Comparison of ENCODE assay signal across 29 cellular contexts in genomic region chr1:110538921-110539320, GRCh38. TPM values are rescaled to one million over a fixed set of nuclear protein-coding genes. Genes with fewer than 3 reads are reported as not detected.
DNase-seq lines count a peak whose midpoint lies in the region; FAIRE-seq and TF ChIP-seq lines count a peak whose summit lies in the region.
"Had no signal": no experiment of that assay in that cellular context is flagged by ENCODE, and none has a peak within 500 bp of the region (broad histone marks: within the 10 kb centered on the region; RNA-seq: fewer than 3 reads in every experiment).

No MANE protein-coding gene starts in this region.

- FAIRE-seq in H54 (lab: Jason Lieb, UNC) (no peak), D721Med (lab: Jason Lieb, UNC) (no peak)
- FAIRE-seq: GM12878, RCC 7860 had no signal

- H3K27ac ChIP-seq in dorsolateral prefrontal cortex = peak overlapping the region in 7 of 59 donors; percentile 15 to 70 (median 23)
- H3K27ac ChIP-seq: BLaER1, cardiac muscle cell, gastroesophageal sphincter, KMS-11, left ventricle myocardium inferior, ovary, spleen, transverse colon had no signal

- peaks cover 0 to 3% (median 0%) of the 10 kb centered on the region in 45 donors for H3K27me3 ChIP-seq in dorsolateral prefrontal cortex
- H3K27me3 ChIP-seq: BLaER1, ovary, transverse colon had no signal

- no peak overlapping the region for H3K4me3 ChIP-seq in dorsolateral prefrontal cortex
- H3K4me3 ChIP-seq: BLaER1, cardiac muscle cell, gastroesophageal sphincter, GM12878, GM23338, left ventricle myocardium inferior, ovary, spleen, transverse colon had no signal

- intact Hi-C loops in dorsolateral prefrontal cortex (cut with DNase I) = loop anchor here in 1 of 2 donors (2.0 kb wide), 1 partner anchor 14 kb away; no protein-coding TSS in a partner anchor

- TF ChIP-seq CTCF in dorsolateral prefrontal cortex (IDR thresholded peaks at IDR 0.05 in 54 of 56, conservative IDR thresholded peaks at IDR 0.05 in 2 of 56; ENCODE audit: low read depth in 1 of 56, partially characterized antibody in 56 of 56) = no peak
- no peak for TF ChIP-seq CTCF in D721Med (IDR thresholded peaks at IDR 0.05; ENCODE audit: insufficient read depth, missing control alignments)

- DNase-seq in Daoy (ENCODE audit: low read depth) = peak; percentile 46
- peak; percentile 100 for DNase-seq in NCI-H446 treated with DMSO at 0.1 percent for 48 hours (lab: John Stamatoyannopoulos, UW)
- peak in 6 of 10 donors; percentile 39 to 96 (median 45) for DNase-seq in dorsolateral prefrontal cortex
- DNase-seq in pons (ENCODE audit: low spot score) = peak; percentile 58
- DNase-seq in H54 (ENCODE audit: insufficient read length, low spot score) = no peak
- no peak for DNase-seq in D721Med (ENCODE audit: insufficient read length, low spot score)
- DNase-seq in epidermal melanocyte (ENCODE audit: insufficient read length, low spot score) = no peak
- DNase-seq: activated CD4-positive, alpha-beta T cell treated with anti-CD3 and anti-CD28 coated beads for 1 hour; activated CD8-positive, alpha-beta T cell treated with anti-CD3 and anti-CD28 coated beads for 36 hours; left ventricle myocardium inferior; MV-4-11; naive thymus-derived CD4-positive, alpha-beta T cell; NCI-H146; NCI-H2171; ovary; right cardiac atrium; spleen; stimulated activated CD4-positive, alpha-beta T cell treated with anti-CD3 and anti-CD28 coated beads, Interleukin-2, amount 100 ng/mL, for 48 hours; transverse colon had no signal

- no peak for TF ChIP-seq POLR2A in H54 (IDR thresholded peaks at IDR 0.05; ENCODE audit: low read depth, low read length)

RNA-seq across cellular contexts. Expression of gene KCNA10, which starts 19.9 kb away (rescaled TPM):
- total RNA-seq in Daoy (2014; rRNA removed; shearing (Covaris generic)) = not detected in 2 replicates
- total RNA-seq in dorsolateral prefrontal cortex = under 1 TPM in 2 of 120 experiments, not detected in 118; 0.26 TPM
- total RNA-seq: activated CD8-positive, alpha-beta T cell treated with anti-CD3 and anti-CD28 coated beads for 36 hours; activated T-helper 17 cell treated with anti-CD3 and anti-CD28 coated beads, Interleukin-2, amount 50 U/mL, for 72 hours; cardiac muscle cell; gastroesophageal sphincter; GM12878; GM23338; left ventricle myocardium inferior; mesothelial cell of epicardium; naive thymus-derived CD4-positive, alpha-beta T cell; ovary; right cardiac atrium; SK-MEL-5; transverse colon had no signal

Comparison
In these comparisons a context has a peak if more than half of its experiments do, and no peak if none do; other contexts are left out.
1. DNase-seq: peak in Daoy (single experiment), NCI-H446 treated with DMSO at 0.1 percent for 48 hours (single experiment), dorsolateral prefrontal cortex (6 of 10) and pons (single experiment); none in H54 (single experiment), D721Med (single experiment) and epidermal melanocyte (single experiment).